Comparison of ENCODE assay signal across 8 cellular contexts in genomic region chr13:49791214-49791752, GRCh38. TPM values are rescaled to one million over a fixed set of nuclear protein-coding genes. Genes with fewer than 3 reads are reported as not detected.
A peak's percentile ranks its signal among the peaks of the same experiment; 100 is the strongest.
DNase-seq lines count a peak whose midpoint lies in the region; ATAC-seq and TF ChIP-seq lines count a peak whose summit lies in the region.

No MANE protein-coding gene starts in this region.

- H3K9me3 ChIP-seq in neural progenitor cell (ENCODE audit: low read depth): no peaks in the 10 kb centered on the region

- H3K36me3 ChIP-seq in neural progenitor cell: no peaks in the 10 kb centered on the region

- peak overlapping the region; percentile 100 for H3K4me3 Mint-ChIP-seq in neural progenitor cell

- H4K20me1 ChIP-seq in neural progenitor cell (ENCODE audit: low read depth): peaks cover 32% of the 10 kb centered on the region

- H3K4me2 ChIP-seq in neural progenitor cell: peak overlapping the region; percentile 86

- TF ChIP-seq CTCF in VCaP (conservative IDR thresholded peaks at IDR 0.05): peak; percentile 46
- no peak for TF ChIP-seq CTCF in neural progenitor cell (IDR thresholded peaks at IDR 0.05)

- peaks cover 6% of the 10 kb centered on the region for H3K27me3 Mint-ChIP-seq in neural progenitor cell (ENCODE audit: insufficient read depth, low read depth)

- peaks cover 24% of the 10 kb centered on the region for H3F3A ChIP-seq in neural progenitor cell (ENCODE audit: low read depth)

- no peaks in the 10 kb centered on the region for H3K27me3 ChIP-seq in neural progenitor cell

- DNase-seq in NCI-H510A treated with DMSO at 0.1 percent for 48 hours (lab: John Stamatoyannopoulos, UW) (peak; percentile 36), NCI-H510A (lab: John Stamatoyannopoulos, UW) (no peak), fibroblast of peridontal ligament (ENCODE audit: extremely low read depth) (peak; percentile 28), neural progenitor cell (ENCODE audit: low spot score) (peak; percentile 50)
- DNase-seq in Jurkat, Clone E6-1 (ENCODE audit: low read depth, low spot score): peak; percentile 34
- DNase-seq in NK-92 treated with Interleukin-12 subunit alpha and Interleukin-12 subunit beta, amount 100 ng/mL, for 24 hours (lab: John Stamatoyannopoulos, UW): no peak

- H3K36me3 Mint-ChIP-seq in neural progenitor cell: peaks cover 22% of the 10 kb centered on the region

- ATAC-seq in HG02623 (IDR thresholded peaks at IDR 0.05; ENCODE audit: unreplicated experiment): no peak

- peak overlapping the region; percentile 91 for H2AFZ ChIP-seq in neural progenitor cell (replicated peaks)

- peaks cover 18% of the 10 kb centered on the region for H3K4me1 ChIP-seq in neural progenitor cell

- H3K79me2 ChIP-seq in neural progenitor cell (ENCODE audit: low read depth): peaks cover 54% of the 10 kb centered on the region

- peak overlapping the region; percentile 68 for H3K9ac ChIP-seq in neural progenitor cell

- H3K4me3 ChIP-seq in Jurkat, Clone E6-1 (ENCODE audit: low read length): peak overlapping the region; percentile 81
- H3K4me3 ChIP-seq in neural progenitor cell: peak overlapping the region; percentile 80

- H3K27ac ChIP-seq in VCaP (peak overlapping the region; percentile 93), neural progenitor cell (no peak overlapping the region)

- H3K9me3 Mint-ChIP-seq in neural progenitor cell: peaks cover 2% of the 10 kb centered on the region

- peak overlapping the region; percentile 97 for H3K27ac Mint-ChIP-seq in neural progenitor cell

- peaks cover 28% of the 10 kb centered on the region for H3K4me1 Mint-ChIP-seq in neural progenitor cell

RNA-seq across cellular contexts. Expression of gene KPNA3, which starts 1.2 kb away (rescaled TPM):
- 26.8 TPM for polyA plus RNA-seq in Jurkat, Clone E6-1 (2012; ENCODE audit: insufficient read depth, insufficient read length)
- 37.4 and 49.4 TPM in 2 replicates for total RNA-seq in neural progenitor cell (ENCODE audit: low replicate concordance)

Comparison
In these comparisons a context has a peak if more than half of its experiments do, and no peak if none do; other contexts are left out.
1. DNase-seq: peak in NCI-H510A treated with DMSO at 0.1 percent for 48 hours (single experiment), Jurkat, Clone E6-1 (single experiment), fibroblast of peridontal ligament (single experiment) and neural progenitor cell (single experiment); none in NCI-H510A (single experiment) and NK-92 treated with Interleukin-12 subunit alpha and Interleukin-12 subunit beta, amount 100 ng/mL, for 24 hours (single experiment).